ENCODE assay signal across 24 cellular contexts in genomic region chr7:37105119-37105518, GRCh38.
"Had no signal": no experiment of that assay in that cellular context is flagged by ENCODE, and none has a peak within 500 bp of the region (broad histone marks: within the 10 kb centered on the region; RNA-seq: fewer than 3 reads in every experiment).

No MANE protein-coding gene starts in this region.

- ATAC-seq: activated CD4-positive, CD25-positive, alpha-beta regulatory T cell treated with anti-CD3 and anti-CD28 coated beads, Interleukin-2, amount 50 U/mL, for 24 hours; gastrocnemius medialis; mucosa of descending colon; natural killer cell treated with Interleukin-12 subunit alpha and Interleukin-12 subunit beta and Interleukin-15 and Interleukin-18, amount 100 ng/mL, for 72 hours; right lobe of liver; stimulated activated naive CD8-positive, alpha-beta T cell treated with anti-CD3 and anti-CD28 coated beads, Interleukin-15, Interleukin-2, amounts not matched to agents 100 U/mL and 50 U/mL, for 24 hours had no signal

- H3K27ac Mint-ChIP-seq: activated naive CD8-positive, alpha-beta T cell; dendritic cell treated with granulocyte-macrophage colony-stimulating factor and Interleukin-4, amounts not matched to agents 40 ng/mL and 50 ng/mL, for 4 days; natural killer cell treated with Interleukin-12 subunit alpha and Interleukin-12 subunit beta and Interleukin-15 and Interleukin-18, amount 100 ng/mL, for 72 hours had no signal

- H3K4me1 ChIP-seq: gastrocnemius medialis, right lobe of liver had no signal

- H3K27ac ChIP-seq: epithelial cell of prostate, gastrocnemius medialis, left ventricle myocardium inferior, right lobe of liver, WERI-Rb-1 had no signal

- H3K36me3 ChIP-seq: gastrocnemius medialis, left ventricle myocardium inferior, right lobe of liver, thoracic aorta, WERI-Rb-1 had no signal

- H3K36me3 Mint-ChIP-seq: natural killer cell treated with Interleukin-12 subunit alpha and Interleukin-12 subunit beta and Interleukin-15 and Interleukin-18, amount 100 ng/mL, for 72 hours had no signal

- H3K4me3 ChIP-seq: gastrocnemius medialis, left ventricle myocardium inferior, lung, mucosa of descending colon, right lobe of liver, thoracic aorta had no signal

- H3K9me3 Mint-ChIP-seq: central memory CD8-positive, alpha-beta T cell; dendritic cell treated with granulocyte-macrophage colony-stimulating factor and Interleukin-4, amounts not matched to agents 40 ng/mL and 50 ng/mL, for 4 days; natural killer cell treated with Interleukin-12 subunit alpha and Interleukin-12 subunit beta and Interleukin-15 and Interleukin-18, amount 100 ng/mL, for 72 hours had no signal

- H3K9me3 ChIP-seq: gastrocnemius medialis, left ventricle myocardium inferior, mucosa of descending colon, right lobe of liver, thoracic aorta had no signal

- H3K27me3 Mint-ChIP-seq: activated naive CD8-positive, alpha-beta T cell; central memory CD8-positive, alpha-beta T cell; dendritic cell treated with granulocyte-macrophage colony-stimulating factor and Interleukin-4, amounts not matched to agents 40 ng/mL and 50 ng/mL, for 4 days; natural killer cell treated with Interleukin-12 subunit alpha and Interleukin-12 subunit beta and Interleukin-15 and Interleukin-18, amount 100 ng/mL, for 72 hours had no signal

- DNase-seq: activated CD4-positive, alpha-beta T cell treated with anti-CD3 and anti-CD28 coated beads for 48 hours; activated CD4-positive, alpha-beta T cell treated with anti-CD3 and anti-CD28 coated beads, Interleukin-2, amount 50 U/mL, for 48 hours; activated CD8-positive, alpha-beta memory T cell treated with anti-CD3 and anti-CD28 coated beads for 24 hours; activated effector memory CD4-positive, alpha-beta T cell treated with Interleukin-2 at 50 U/mL for 16 hours; activated naive CD4-positive, alpha-beta T cell treated with Interleukin-2 at 50 U/mL for 16 hours; anterior cingulate cortex; gastrocnemius medialis; glutamatergic neuron; left ventricle myocardium inferior; mucosa of descending colon; right lobe of liver; stimulated activated CD4-positive, alpha-beta T cell treated with anti-CD3 and anti-CD28 coated beads, Interleukin-2, amount 100 ng/mL, for 48 hours; stimulated activated naive CD8-positive, alpha-beta T cell treated with anti-CD3 and anti-CD28 coated beads, Interleukin-15, Interleukin-2, amounts not matched to agents 100 U/mL and 50 U/mL, for 24 hours; T1000; trophoblast cell; WERI-Rb-1 had no signal

- H3K27me3 ChIP-seq: gastrocnemius medialis, right lobe of liver had no signal

- H3K4me3 Mint-ChIP-seq: activated naive CD8-positive, alpha-beta T cell; central memory CD8-positive, alpha-beta T cell; dendritic cell treated with granulocyte-macrophage colony-stimulating factor and Interleukin-4, amounts not matched to agents 40 ng/mL and 50 ng/mL, for 4 days; natural killer cell treated with Interleukin-12 subunit alpha and Interleukin-12 subunit beta and Interleukin-15 and Interleukin-18, amount 100 ng/mL, for 72 hours had no signal
